25 cellular contexts compared by ENCODE assay signal in genomic region chr17:82799591-82799990, GRCh38. TPM values are rescaled to one million over a fixed set of nuclear protein-coding genes. Genes with fewer than 3 reads are reported as not detected.
"Had no signal": no experiment of that assay in that cellular context is flagged by ENCODE, and none has a peak within 500 bp of the region (broad histone marks: within the 10 kb centered on the region; RNA-seq: fewer than 3 reads in every experiment).

No MANE protein-coding gene starts in this region.

- DNase-seq: cerebellar nuclear complex; dermis blood vessel endothelial cell; endodermal cell; erythroblast; foreskin melanocyte; hypothalamus; kidney glomerular epithelial cell; mammary epithelial cell; natural killer cell; retina; right lobe of liver; stimulated activated CD4-positive, alpha-beta T cell treated with anti-CD3 and anti-CD28 coated beads, Interleukin-4, amount 100 ng/mL, for 1 hour; stimulated activated CD8-positive, alpha-beta memory T cell treated with anti-CD3 and anti-CD28 coated beads, Interleukin-4, amount 100 ng/mL, for 48 hours; stimulated activated naive B cell treated with anti-CD40 and anti-IgM and Interleukin-4, amounts not matched to agents 10 μg/mL and 1 μg/mL and 100 μg/mL, for 72 hours; stimulated activated naive CD8-positive, alpha-beta T cell treated with anti-CD3 and anti-CD28 coated beads, Interleukin-15, amount 100 ng/mL, for 72 hours; testis had no signal

- H3K4me1 Mint-ChIP-seq: endodermal cell had no signal

- H3K27ac Mint-ChIP-seq: endodermal cell; natural killer cell; progenitor cell of endocrine pancreas; stimulated activated naive B cell treated with anti-CD40 and anti-IgM and Interleukin-4, amounts not matched to agents 10 μg/mL and 1 μg/mL and 100 μg/mL, for 72 hours had no signal

- H3K36me3 Mint-ChIP-seq: natural killer cell had no signal

- H3K4me3 Mint-ChIP-seq: endodermal cell; natural killer cell; neural crest cell; stimulated activated naive B cell treated with anti-CD40 and anti-IgM and Interleukin-4, amounts not matched to agents 10 μg/mL and 1 μg/mL and 100 μg/mL, for 72 hours; stimulated activated naive CD8-positive, alpha-beta T cell treated with anti-CD3 and anti-CD28 coated beads, Interleukin-15, amount 100 ng/mL, for 72 hours had no signal

- H3K27me3 Mint-ChIP-seq: progenitor cell of endocrine pancreas; stimulated activated naive B cell treated with anti-CD40 and anti-IgM and Interleukin-4, amounts not matched to agents 10 μg/mL and 1 μg/mL and 100 μg/mL, for 72 hours; stimulated activated naive CD8-positive, alpha-beta T cell treated with anti-CD3 and anti-CD28 coated beads, Interleukin-15, amount 100 ng/mL, for 72 hours had no signal

- ATAC-seq: heart left ventricle; left lobe of liver; natural killer cell; pancreas; right lobe of liver; stimulated activated naive B cell treated with anti-CD40 and anti-IgM and Interleukin-4, amounts not matched to agents 10 μg/mL and 1 μg/mL and 100 μg/mL, for 72 hours; stimulated activated naive CD8-positive, alpha-beta T cell treated with anti-CD3 and anti-CD28 coated beads, Interleukin-15, amount 100 ng/mL, for 72 hours had no signal

- H3K9me3 Mint-ChIP-seq: natural killer cell had no signal

RNA-seq across cellular contexts. Expression of gene ZNF750, which starts 40.2 kb away (rescaled TPM):
- total RNA-seq: dermis blood vessel endothelial cell, endodermal cell, mucosa of gallbladder, myocyte, natural killer cell, neural crest cell, pancreas, right lobe of liver, subcutaneous adipose tissue, tibial nerve had no signal
